Comparison of ENCODE assay signal across 22 cellular contexts in genomic region chr12:15648564-15648963, GRCh38.
"Had no signal": no experiment of that assay in that cellular context is flagged by ENCODE, and none has a peak within 500 bp of the region (broad histone marks: within the 10 kb centered on the region; RNA-seq: fewer than 3 reads in every experiment).

No MANE protein-coding gene starts in this region.

- H3K4me3 ChIP-seq: breast epithelium, mucosa of descending colon, ovary, right lobe of liver, smooth muscle cell had no signal

- H3K4me3 Mint-ChIP-seq: activated CD8-positive, alpha-beta T cell treated with anti-CD3 and anti-CD28 coated beads for 36 hours; activated naive CD4-positive, alpha-beta T cell treated with anti-CD3 and anti-CD28 coated beads for 36 hours; activated T-cell treated with anti-CD3 and anti-CD28 coated beads, Interleukin-2, amount 50 U/mL, for 24 hours; immature natural killer cell; memory B cell; naive B cell; neural crest cell; stimulated activated memory B cell treated with anti-CD40 and anti-IgM and Interleukin-4, amounts not matched to agents 10 μg/mL and 1 μg/mL and 100 μg/mL, for 72 hours; WTC11 had no signal

- FAIRE-seq: TTC549 had no signal

- H3K9me3 ChIP-seq: breast epithelium, mucosa of descending colon, ovary, right lobe of liver had no signal

- H3K36me3 ChIP-seq: ovary had no signal

- DNase-seq: activated CD4-positive, alpha-beta T cell treated with anti-CD3 and anti-CD28 coated beads for 48 hours; activated CD8-positive, alpha-beta T cell treated with anti-CD3 and anti-CD28 coated beads for 36 hours; activated naive CD4-positive, alpha-beta T cell treated with anti-CD3 and anti-CD28 coated beads for 36 hours; activated T-cell treated with anti-CD3 and anti-CD28 coated beads, Interleukin-2, amount 50 U/mL, for 24 hours; aorta; effector CD4-positive, alpha-beta T cell; immature natural killer cell; kidney glomerular epithelial cell; mucosa of descending colon; naive B cell; ovary; right lobe of liver; stimulated activated CD4-positive, alpha-beta T cell treated with anti-CD3 and anti-CD28 coated beads, Interleukin-4, amount 100 ng/mL, for 24 hours; SW 1271 had no signal

- ATAC-seq: activated CD8-positive, alpha-beta T cell treated with anti-CD3 and anti-CD28 coated beads for 36 hours; esophagus mucosa; mucosa of descending colon; stimulated activated memory B cell treated with anti-CD40 and anti-IgM and Interleukin-4, amounts not matched to agents 10 μg/mL and 1 μg/mL and 100 μg/mL, for 72 hours; WTC11 had no signal

- H3K27me3 Mint-ChIP-seq: activated CD8-positive, alpha-beta T cell treated with anti-CD3 and anti-CD28 coated beads for 36 hours; activated T-cell treated with anti-CD3 and anti-CD28 coated beads, Interleukin-2, amount 50 U/mL, for 24 hours; memory B cell; naive B cell; stimulated activated memory B cell treated with anti-CD40 and anti-IgM and Interleukin-4, amounts not matched to agents 10 μg/mL and 1 μg/mL and 100 μg/mL, for 72 hours had no signal

- H3K4me2 ChIP-seq: smooth muscle cell had no signal

- H3K27ac Mint-ChIP-seq: activated CD8-positive, alpha-beta T cell treated with anti-CD3 and anti-CD28 coated beads for 36 hours; activated naive CD4-positive, alpha-beta T cell treated with anti-CD3 and anti-CD28 coated beads for 36 hours; activated T-cell treated with anti-CD3 and anti-CD28 coated beads, Interleukin-2, amount 50 U/mL, for 24 hours; immature natural killer cell; memory B cell; naive B cell; stimulated activated memory B cell treated with anti-CD40 and anti-IgM and Interleukin-4, amounts not matched to agents 10 μg/mL and 1 μg/mL and 100 μg/mL, for 72 hours; WTC11 had no signal

- H3K4me1 ChIP-seq: breast epithelium, right lobe of liver had no signal

- H3K9me3 Mint-ChIP-seq: activated CD8-positive, alpha-beta T cell treated with anti-CD3 and anti-CD28 coated beads for 36 hours; activated naive CD4-positive, alpha-beta T cell treated with anti-CD3 and anti-CD28 coated beads for 36 hours; activated T-cell treated with anti-CD3 and anti-CD28 coated beads, Interleukin-2, amount 50 U/mL, for 24 hours; immature natural killer cell; memory B cell; naive B cell; neural crest cell; stimulated activated memory B cell treated with anti-CD40 and anti-IgM and Interleukin-4, amounts not matched to agents 10 μg/mL and 1 μg/mL and 100 μg/mL, for 72 hours; WTC11 had no signal

- H3K4me1 Mint-ChIP-seq: immature natural killer cell; memory B cell; naive B cell; stimulated activated memory B cell treated with anti-CD40 and anti-IgM and Interleukin-4, amounts not matched to agents 10 μg/mL and 1 μg/mL and 100 μg/mL, for 72 hours had no signal

- H3K27me3 ChIP-seq: breast epithelium, ovary, right lobe of liver had no signal

- H3K27ac ChIP-seq: breast epithelium, ovary, right lobe of liver had no signal

- H3K36me3 Mint-ChIP-seq: immature natural killer cell; memory B cell; naive B cell; stimulated activated memory B cell treated with anti-CD40 and anti-IgM and Interleukin-4, amounts not matched to agents 10 μg/mL and 1 μg/mL and 100 μg/mL, for 72 hours; WTC11 had no signal
